8 cellular contexts compared by ENCODE assay signal in the genomic region with DNA sequence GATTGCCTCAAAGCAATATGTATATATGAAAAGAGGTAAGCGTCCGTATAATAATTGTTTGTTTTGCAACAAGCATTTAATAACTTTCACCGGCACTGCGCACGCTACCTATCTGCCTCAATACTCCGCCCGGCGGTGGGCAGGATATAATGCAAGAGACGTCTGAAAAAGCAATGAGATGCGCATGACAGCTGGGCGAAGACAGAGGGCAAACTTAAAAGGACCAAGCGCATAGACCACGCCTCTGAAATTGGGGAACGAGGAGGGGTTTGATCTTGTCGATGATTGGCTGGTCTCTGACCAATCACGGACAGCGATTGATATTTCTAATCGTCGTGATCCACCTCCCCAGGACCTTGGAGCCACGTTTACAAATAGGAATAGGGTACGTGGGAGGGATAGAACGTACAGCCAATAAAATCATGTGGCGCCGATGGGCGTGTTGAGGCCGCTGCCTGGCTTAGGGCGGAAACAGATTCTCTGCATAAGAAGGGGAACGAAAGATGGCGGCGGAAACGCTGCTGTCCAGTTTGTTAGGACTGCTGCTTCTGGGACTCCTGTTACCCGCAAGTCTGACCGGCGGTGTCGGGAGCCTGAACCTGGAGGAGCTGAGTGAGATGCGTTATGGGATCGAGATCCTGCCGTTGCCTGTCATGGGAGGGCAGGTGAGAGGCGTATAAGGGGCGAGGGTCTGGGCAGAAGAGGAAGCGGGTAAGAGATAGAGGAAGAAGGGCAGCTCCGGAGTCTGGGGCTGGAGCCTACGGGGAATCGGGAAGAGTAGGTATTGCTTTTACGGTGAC. TPM values are rescaled to one million over a fixed set of nuclear protein-coding genes. Genes with fewer than 3 reads are reported as not detected.
DNase-seq lines count a peak whose midpoint lies in the region; ATAC-seq and TF ChIP-seq lines count a peak whose summit lies in the region.

A gene with protein sequence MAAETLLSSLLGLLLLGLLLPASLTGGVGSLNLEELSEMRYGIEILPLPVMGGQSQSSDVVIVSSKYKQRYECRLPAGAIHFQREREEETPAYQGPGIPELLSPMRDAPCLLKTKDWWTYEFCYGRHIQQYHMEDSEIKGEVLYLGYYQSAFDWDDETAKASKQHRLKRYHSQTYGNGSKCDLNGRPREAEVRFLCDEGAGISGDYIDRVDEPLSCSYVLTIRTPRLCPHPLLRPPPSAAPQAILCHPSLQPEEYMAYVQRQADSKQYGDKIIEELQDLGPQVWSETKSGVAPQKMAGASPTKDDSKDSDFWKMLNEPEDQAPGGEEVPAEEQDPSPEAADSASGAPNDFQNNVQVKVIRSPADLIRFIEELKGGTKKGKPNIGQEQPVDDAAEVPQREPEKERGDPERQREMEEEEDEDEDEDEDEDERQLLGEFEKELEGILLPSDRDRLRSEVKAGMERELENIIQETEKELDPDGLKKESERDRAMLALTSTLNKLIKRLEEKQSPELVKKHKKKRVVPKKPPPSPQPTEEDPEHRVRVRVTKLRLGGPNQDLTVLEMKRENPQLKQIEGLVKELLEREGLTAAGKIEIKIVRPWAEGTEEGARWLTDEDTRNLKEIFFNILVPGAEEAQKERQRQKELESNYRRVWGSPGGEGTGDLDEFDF (plus strand): TSS at position 474 of the 800 bp plus-strand sequence. CDS start 30 bp downstream, at position 504.

- peaks cover 7% of the 10 kb centered on the region in 2 donors for H3K4me1 ChIP-seq in thyroid gland

- peak within 1 kb of the TSS; percentile 62 to 100 (median 95) for H3K4me3 ChIP-seq in thyroid gland (replicated peaks in 1 of 3)

- peak within 1 kb of the TSS in 2 of 3 donors; percentile 13 to 56 for H3K27ac ChIP-seq in thyroid gland

- no peaks in the 10 kb centered on the region for H3K9me3 Mint-ChIP-seq in activated naive CD8-positive, alpha-beta T cell treated with anti-CD3 and anti-CD28 coated beads for 36 hours
- peaks cover 7% of the 10 kb centered on the region for H3K9me3 Mint-ChIP-seq in osteocyte (ENCODE audit: unreplicated experiment)

- peaks cover 4% of the 10 kb centered on the region for H3K27me3 Mint-ChIP-seq in activated naive CD8-positive, alpha-beta T cell treated with anti-CD3 and anti-CD28 coated beads for 36 hours
- H3K27me3 Mint-ChIP-seq in osteocyte (ENCODE audit: unreplicated experiment) = peaks cover 16% of the 10 kb centered on the region

- intact Hi-C loops in head of caudate nucleus (cut with DNase I) (loop anchor here (10.0 kb wide), 2 partner anchors 51 to 59 kb away; partner anchors contain the start of genes B4GALNT1 and TSPAN31), thyroid gland (cut with DNase I) (loop anchor here (10.0 kb wide), 1 partner anchor 109 kb away; no protein-coding TSS in a partner anchor)

- DNase-seq in NCI-H1092 (lab: John Stamatoyannopoulos, UW) = peak; percentile 97
- peak; percentile 92 for DNase-seq in activated naive CD8-positive, alpha-beta T cell treated with anti-CD3 and anti-CD28 coated beads for 36 hours
- DNase-seq in head of caudate nucleus = peak; percentile 93 to 99 (median 98)
- DNase-seq in osteocyte (ENCODE audit: extremely low spot score, unreplicated experiment) = peak; percentile 98
- DNase-seq in thyroid gland = peak; percentile 98 to 99

- TF ChIP-seq CTCF in GM12801 (IDR thresholded peaks at IDR 0.05; ENCODE audit: extremely low read depth, insufficient read length) (peak; percentile 50), osteocyte (IDR thresholded peaks at IDR 0.05) (peak; percentile 77), thyroid gland (IDR thresholded peaks at IDR 0.05) (peak; percentile 34 to 94 (median 81))

- H3K36me3 Mint-ChIP-seq in activated naive CD8-positive, alpha-beta T cell treated with anti-CD3 and anti-CD28 coated beads for 36 hours = peaks cover 7% of the 10 kb centered on the region
- H3K36me3 Mint-ChIP-seq in osteocyte (ENCODE audit: unreplicated experiment) = peaks cover 24% of the 10 kb centered on the region

- H3K4me3 Mint-ChIP-seq in activated naive CD8-positive, alpha-beta T cell treated with anti-CD3 and anti-CD28 coated beads for 36 hours = no peak within 1 kb of the TSS
- H3K4me3 Mint-ChIP-seq in osteocyte (ENCODE audit: unreplicated experiment) = no peak within 1 kb of the TSS

- no peak within 1 kb of the TSS for H3K27ac Mint-ChIP-seq in activated naive CD8-positive, alpha-beta T cell treated with anti-CD3 and anti-CD28 coated beads for 36 hours
- no peak within 1 kb of the TSS for H3K27ac Mint-ChIP-seq in osteocyte (ENCODE audit: unreplicated experiment)

- no peaks in the 10 kb centered on the region for H3K4me1 Mint-ChIP-seq in activated naive CD8-positive, alpha-beta T cell treated with anti-CD3 and anti-CD28 coated beads for 36 hours
- no peaks in the 10 kb centered on the region for H3K4me1 Mint-ChIP-seq in osteocyte (ENCODE audit: unreplicated experiment)

- 0 to 1% methylated on average over 45 of the region's 45 CpGs for WGBS in thyroid gland, 2 donors

- TF ChIP-seq POLR2A in thyroid gland (IDR thresholded peaks at IDR 0.05) = peak in 1 of 2 donors; percentile 83

- peaks cover 13 to 20% of the 10 kb centered on the region in 2 donors for H3K36me3 ChIP-seq in thyroid gland

- no peaks in the 10 kb centered on the region for H3K27me3 ChIP-seq in thyroid gland

- peak; percentile 98 for ATAC-seq in HG02610 (IDR thresholded peaks at IDR 0.05; ENCODE audit: unreplicated experiment)
- peak; percentile 100 for ATAC-seq in SK-N-SH treated with all-trans-retinoic acid at 6 μM for 48 hours

- no peaks in the 10 kb centered on the region for H3K9me3 ChIP-seq in thyroid gland

TF ChIP-seq in SK-N-SH treated with all-trans-retinoic acid at 6 μM for 48 hours, 23 proteins besides CTCF, POLR2A, EP300 and RAD21 (continues in another document):
- TF ChIP-seq SNAI2 (CRISPR knock-in tag; IDR thresholded peaks at IDR 0.05) = no peak
- no peak for TF ChIP-seq ARNTL (CRISPR knock-in tag; IDR thresholded peaks at IDR 0.05; ENCODE audit: borderline replicate concordance, low read depth)
- no peak for TF ChIP-seq ZFP3 (CRISPR knock-in tag; IDR thresholded peaks at IDR 0.05)
- TF ChIP-seq, protein P1, sequence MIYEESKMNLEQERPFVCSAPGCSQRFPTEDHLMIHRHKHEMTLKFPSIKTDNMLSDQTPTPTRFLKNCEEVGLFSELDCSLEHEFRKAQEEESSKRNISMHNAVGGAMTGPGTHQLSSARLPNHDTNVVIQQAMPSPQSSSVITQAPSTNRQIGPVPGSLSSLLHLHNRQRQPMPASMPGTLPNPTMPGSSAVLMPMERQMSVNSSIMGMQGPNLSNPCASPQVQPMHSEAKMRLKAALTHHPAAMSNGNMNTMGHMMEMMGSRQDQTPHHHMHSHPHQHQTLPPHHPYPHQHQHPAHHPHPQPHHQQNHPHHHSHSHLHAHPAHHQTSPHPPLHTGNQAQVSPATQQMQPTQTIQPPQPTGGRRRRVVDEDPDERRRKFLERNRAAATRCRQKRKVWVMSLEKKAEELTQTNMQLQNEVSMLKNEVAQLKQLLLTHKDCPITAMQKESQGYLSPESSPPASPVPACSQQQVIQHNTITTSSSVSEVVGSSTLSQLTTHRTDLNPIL (CRISPR knock-in tag; IDR thresholded peaks at IDR 0.05; ENCODE audit: low read depth) = no peak
- no peak for TF ChIP-seq ISL1 (CRISPR knock-in tag; IDR thresholded peaks at IDR 0.05)
- no peak for TF ChIP-seq CSDC2 (CRISPR knock-in tag; IDR thresholded peaks at IDR 0.05)
- no peak for TF ChIP-seq PPARA (CRISPR knock-in tag; IDR thresholded peaks at IDR 0.05; ENCODE audit: borderline replicate concordance)
- no peak for TF ChIP-seq OSR1 (CRISPR knock-in tag; IDR thresholded peaks at IDR 0.05)
- no peak for TF ChIP-seq ZNF70 (CRISPR knock-in tag; IDR thresholded peaks at IDR 0.05)
- no peak for TF ChIP-seq ZNF8 (CRISPR knock-in tag; IDR thresholded peaks at IDR 0.05)
- TF ChIP-seq, protein P2, sequence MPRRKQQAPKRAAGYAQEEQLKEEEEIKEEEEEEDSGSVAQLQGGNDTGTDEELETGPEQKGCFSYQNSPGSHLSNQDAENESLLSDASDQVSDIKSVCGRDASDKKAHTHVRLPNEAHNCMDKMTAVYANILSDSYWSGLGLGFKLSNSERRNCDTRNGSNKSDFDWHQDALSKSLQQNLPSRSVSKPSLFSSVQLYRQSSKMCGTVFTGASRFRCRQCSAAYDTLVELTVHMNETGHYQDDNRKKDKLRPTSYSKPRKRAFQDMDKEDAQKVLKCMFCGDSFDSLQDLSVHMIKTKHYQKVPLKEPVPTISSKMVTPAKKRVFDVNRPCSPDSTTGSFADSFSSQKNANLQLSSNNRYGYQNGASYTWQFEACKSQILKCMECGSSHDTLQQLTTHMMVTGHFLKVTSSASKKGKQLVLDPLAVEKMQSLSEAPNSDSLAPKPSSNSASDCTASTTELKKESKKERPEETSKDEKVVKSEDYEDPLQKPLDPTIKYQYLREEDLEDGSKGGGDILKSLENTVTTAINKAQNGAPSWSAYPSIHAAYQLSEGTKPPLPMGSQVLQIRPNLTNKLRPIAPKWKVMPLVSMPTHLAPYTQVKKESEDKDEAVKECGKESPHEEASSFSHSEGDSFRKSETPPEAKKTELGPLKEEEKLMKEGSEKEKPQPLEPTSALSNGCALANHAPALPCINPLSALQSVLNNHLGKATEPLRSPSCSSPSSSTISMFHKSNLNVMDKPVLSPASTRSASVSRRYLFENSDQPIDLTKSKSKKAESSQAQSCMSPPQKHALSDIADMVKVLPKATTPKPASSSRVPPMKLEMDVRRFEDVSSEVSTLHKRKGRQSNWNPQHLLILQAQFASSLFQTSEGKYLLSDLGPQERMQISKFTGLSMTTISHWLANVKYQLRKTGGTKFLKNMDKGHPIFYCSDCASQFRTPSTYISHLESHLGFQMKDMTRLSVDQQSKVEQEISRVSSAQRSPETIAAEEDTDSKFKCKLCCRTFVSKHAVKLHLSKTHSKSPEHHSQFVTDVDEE (CRISPR knock-in tag; IDR thresholded peaks at IDR 0.05) = no peak
- TF ChIP-seq, protein P3, sequence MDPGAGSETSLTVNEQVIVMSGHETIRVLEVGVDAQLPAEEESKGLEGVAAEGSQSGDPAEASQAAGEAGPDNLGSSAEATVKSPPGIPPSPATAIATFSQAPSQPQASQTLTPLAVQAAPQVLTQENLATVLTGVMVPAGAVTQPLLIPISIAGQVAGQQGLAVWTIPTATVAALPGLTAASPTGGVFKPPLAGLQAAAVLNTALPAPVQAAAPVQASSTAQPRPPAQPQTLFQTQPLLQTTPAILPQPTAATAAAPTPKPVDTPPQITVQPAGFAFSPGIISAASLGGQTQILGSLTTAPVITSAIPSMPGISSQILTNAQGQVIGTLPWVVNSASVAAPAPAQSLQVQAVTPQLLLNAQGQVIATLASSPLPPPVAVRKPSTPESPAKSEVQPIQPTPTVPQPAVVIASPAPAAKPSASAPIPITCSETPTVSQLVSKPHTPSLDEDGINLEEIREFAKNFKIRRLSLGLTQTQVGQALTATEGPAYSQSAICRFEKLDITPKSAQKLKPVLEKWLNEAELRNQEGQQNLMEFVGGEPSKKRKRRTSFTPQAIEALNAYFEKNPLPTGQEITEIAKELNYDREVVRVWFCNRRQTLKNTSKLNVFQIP (CRISPR knock-in tag; IDR thresholded peaks at IDR 0.05; ENCODE audit: borderline replicate concordance, low read depth) = no peak

RNA-seq across cellular contexts. Expression of the gene that starts here (rescaled TPM):
- 10 to 100 TPM; 53.7 to 59.8 TPM for total RNA-seq in activated naive CD8-positive, alpha-beta T cell treated with anti-CD3 and anti-CD28 coated beads for 36 hours
- 338 and 363 TPM in 2 replicates for total RNA-seq in osteocyte
- 100 to 1,000 TPM; 262 to 393 (median 286) TPM for total RNA-seq in thyroid gland

Comparison
In these comparisons a context has a peak if more than half of its experiments do, and no peak if none do; other contexts are left out.
1. Peak in every context shown above with its lines: DNase-seq, ATAC-seq, H3K4me3 ChIP-seq and H3K27ac ChIP-seq.